In the genomic region with DNA sequence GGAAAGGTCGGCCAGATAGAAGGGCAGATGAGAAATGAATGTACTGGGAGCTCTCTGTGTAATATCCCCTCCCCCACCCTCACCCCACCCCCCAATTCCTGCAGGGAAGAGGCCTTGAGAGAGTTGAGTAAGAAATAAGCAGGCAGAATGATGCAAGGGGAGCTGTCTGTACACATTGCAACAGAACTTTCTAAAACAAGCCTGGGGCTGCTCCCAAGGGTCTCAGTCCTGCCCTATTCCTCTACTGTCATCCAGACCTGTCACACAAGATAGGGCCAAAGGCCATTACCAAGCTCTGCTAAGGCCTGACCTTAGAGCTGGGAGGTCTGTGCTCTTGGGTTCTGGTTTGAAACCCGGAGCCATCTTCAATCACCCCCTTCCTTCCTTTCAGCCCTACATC, we compare ENCODE assay signal across 1 cellular context.
TF ChIP-seq lines count a peak whose summit lies in the region.

No MANE protein-coding gene starts in this region.

TF ChIP-seq in HepG2, 621 proteins besides CTCF, POLR2A, EP300 and RAD21 (continued from another document and continues in another):
- TF ChIP-seq RBM39 (IDR thresholded peaks at IDR 0.05; ENCODE audit: low read depth, low read length, poor library complexity, severe bottlenecking) (no peak), ZNF460 (CRISPR knock-in tag; IDR thresholded peaks at IDR 0.05; ENCODE audit: borderline replicate concordance) (no peak), ATF7-NPFF (CRISPR knock-in tag; IDR thresholded peaks at IDR 0.05; ENCODE audit: low read depth) (no peak), NFIC (IDR thresholded peaks at IDR 0.05; ENCODE audit: low read length) (0 out of 2 replicates have a peak, but pooled peaks have one; percentile 48), NRL (CRISPR knock-in tag; IDR thresholded peaks at IDR 0.05; ENCODE audit: borderline replicate concordance) (no peak), ZNF782 (CRISPR knock-in tag; IDR thresholded peaks at IDR 0.05; ENCODE audit: borderline replicate concordance) (no peak), NR2C2 (CRISPR knock-in tag; IDR thresholded peaks at IDR 0.05; ENCODE audit: borderline replicate concordance) (peak; percentile 73; the same call in 1 of the 2 replicates), PHF8 (CRISPR knock-in tag; IDR thresholded peaks at IDR 0.05) (no peak; the same call in 1 of the 2 replicates), NFE2 (CRISPR knock-in tag; IDR thresholded peaks at IDR 0.05) (no peak), GFI1 (CRISPR knock-in tag; IDR thresholded peaks at IDR 0.05; ENCODE audit: borderline replicate concordance) (no peak), HDAC2 (CRISPR knock-in tag; IDR thresholded peaks at IDR 0.05) (peak; percentile 74; the same call in 1 of the 2 replicates), ZNF781 (CRISPR knock-in tag; IDR thresholded peaks at IDR 0.05; ENCODE audit: borderline replicate concordance, not compliant biosample characterization) (no peak), ZNF772 (CRISPR knock-in tag; IDR thresholded peaks at IDR 0.05) (no peak), ZNF660 (CRISPR knock-in tag; IDR thresholded peaks at IDR 0.05; ENCODE audit: borderline replicate concordance, low read depth) (no peak), ZNF775 (CRISPR knock-in tag; IDR thresholded peaks at IDR 0.05; ENCODE audit: borderline replicate concordance) (no peak), HOXA9 (CRISPR knock-in tag; IDR thresholded peaks at IDR 0.05; ENCODE audit: borderline replicate concordance) (no peak), HNRNPK (IDR thresholded peaks at IDR 0.05; ENCODE audit: low read depth, low read length, poor library complexity, severe bottlenecking) (no peak), ARNT (IDR thresholded peaks at IDR 0.05) (no peak), ZIK1 (CRISPR knock-in tag; IDR thresholded peaks at IDR 0.05; ENCODE audit: borderline replicate concordance, low read depth) (no peak), ZFP41 (CRISPR knock-in tag; IDR thresholded peaks at IDR 0.05; ENCODE audit: borderline replicate concordance) (no peak)
- TF ChIP-seq, protein P1, sequence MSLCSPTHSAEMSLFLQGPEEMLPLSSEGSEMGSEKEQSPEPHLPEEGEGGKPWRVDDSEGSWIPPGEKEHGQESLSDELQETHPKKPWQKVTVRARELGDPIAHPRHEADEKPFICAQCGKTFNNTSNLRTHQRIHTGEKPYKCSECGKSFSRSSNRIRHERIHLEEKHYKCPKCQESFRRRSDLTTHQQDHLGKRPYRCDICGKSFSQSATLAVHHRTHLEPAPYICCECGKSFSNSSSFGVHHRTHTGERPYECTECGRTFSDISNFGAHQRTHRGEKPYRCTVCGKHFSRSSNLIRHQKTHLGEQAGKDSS (CRISPR knock-in tag; IDR thresholded peaks at IDR 0.05; ENCODE audit: borderline replicate concordance, low read depth): no peak
- TF ChIP-seq, protein P2, sequence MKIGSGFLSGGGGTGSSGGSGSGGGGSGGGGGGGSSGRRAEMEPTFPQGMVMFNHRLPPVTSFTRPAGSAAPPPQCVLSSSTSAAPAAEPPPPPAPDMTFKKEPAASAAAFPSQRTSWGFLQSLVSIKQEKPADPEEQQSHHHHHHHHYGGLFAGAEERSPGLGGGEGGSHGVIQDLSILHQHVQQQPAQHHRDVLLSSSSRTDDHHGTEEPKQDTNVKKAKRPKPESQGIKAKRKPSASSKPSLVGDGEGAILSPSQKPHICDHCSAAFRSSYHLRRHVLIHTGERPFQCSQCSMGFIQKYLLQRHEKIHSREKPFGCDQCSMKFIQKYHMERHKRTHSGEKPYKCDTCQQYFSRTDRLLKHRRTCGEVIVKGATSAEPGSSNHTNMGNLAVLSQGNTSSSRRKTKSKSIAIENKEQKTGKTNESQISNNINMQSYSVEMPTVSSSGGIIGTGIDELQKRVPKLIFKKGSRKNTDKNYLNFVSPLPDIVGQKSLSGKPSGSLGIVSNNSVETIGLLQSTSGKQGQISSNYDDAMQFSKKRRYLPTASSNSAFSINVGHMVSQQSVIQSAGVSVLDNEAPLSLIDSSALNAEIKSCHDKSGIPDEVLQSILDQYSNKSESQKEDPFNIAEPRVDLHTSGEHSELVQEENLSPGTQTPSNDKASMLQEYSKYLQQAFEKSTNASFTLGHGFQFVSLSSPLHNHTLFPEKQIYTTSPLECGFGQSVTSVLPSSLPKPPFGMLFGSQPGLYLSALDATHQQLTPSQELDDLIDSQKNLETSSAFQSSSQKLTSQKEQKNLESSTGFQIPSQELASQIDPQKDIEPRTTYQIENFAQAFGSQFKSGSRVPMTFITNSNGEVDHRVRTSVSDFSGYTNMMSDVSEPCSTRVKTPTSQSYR (CRISPR knock-in tag; IDR thresholded peaks at IDR 0.05; ENCODE audit: borderline replicate concordance): peak; percentile 99
- TF ChIP-seq, protein P3, sequence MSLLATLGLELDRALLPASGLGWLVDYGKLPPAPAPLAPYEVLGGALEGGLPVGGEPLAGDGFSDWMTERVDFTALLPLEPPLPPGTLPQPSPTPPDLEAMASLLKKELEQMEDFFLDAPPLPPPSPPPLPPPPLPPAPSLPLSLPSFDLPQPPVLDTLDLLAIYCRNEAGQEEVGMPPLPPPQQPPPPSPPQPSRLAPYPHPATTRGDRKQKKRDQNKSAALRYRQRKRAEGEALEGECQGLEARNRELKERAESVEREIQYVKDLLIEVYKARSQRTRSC (CRISPR knock-in tag; IDR thresholded peaks at IDR 0.05; ENCODE audit: low read depth): no peak
- TF ChIP-seq, protein P4, sequence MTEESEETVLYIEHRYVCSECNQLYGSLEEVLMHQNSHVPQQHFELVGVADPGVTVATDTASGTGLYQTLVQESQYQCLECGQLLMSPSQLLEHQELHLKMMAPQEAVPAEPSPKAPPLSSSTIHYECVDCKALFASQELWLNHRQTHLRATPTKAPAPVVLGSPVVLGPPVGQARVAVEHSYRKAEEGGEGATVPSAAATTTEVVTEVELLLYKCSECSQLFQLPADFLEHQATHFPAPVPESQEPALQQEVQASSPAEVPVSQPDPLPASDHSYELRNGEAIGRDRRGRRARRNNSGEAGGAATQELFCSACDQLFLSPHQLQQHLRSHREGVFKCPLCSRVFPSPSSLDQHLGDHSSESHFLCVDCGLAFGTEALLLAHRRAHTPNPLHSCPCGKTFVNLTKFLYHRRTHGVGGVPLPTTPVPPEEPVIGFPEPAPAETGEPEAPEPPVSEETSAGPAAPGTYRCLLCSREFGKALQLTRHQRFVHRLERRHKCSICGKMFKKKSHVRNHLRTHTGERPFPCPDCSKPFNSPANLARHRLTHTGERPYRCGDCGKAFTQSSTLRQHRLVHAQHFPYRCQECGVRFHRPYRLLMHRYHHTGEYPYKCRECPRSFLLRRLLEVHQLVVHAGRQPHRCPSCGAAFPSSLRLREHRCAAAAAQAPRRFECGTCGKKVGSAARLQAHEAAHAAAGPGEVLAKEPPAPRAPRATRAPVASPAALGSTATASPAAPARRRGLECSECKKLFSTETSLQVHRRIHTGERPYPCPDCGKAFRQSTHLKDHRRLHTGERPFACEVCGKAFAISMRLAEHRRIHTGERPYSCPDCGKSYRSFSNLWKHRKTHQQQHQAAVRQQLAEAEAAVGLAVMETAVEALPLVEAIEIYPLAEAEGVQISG (CRISPR knock-in tag; IDR thresholded peaks at IDR 0.05): peak; percentile 53
- TF ChIP-seq, protein P5, sequence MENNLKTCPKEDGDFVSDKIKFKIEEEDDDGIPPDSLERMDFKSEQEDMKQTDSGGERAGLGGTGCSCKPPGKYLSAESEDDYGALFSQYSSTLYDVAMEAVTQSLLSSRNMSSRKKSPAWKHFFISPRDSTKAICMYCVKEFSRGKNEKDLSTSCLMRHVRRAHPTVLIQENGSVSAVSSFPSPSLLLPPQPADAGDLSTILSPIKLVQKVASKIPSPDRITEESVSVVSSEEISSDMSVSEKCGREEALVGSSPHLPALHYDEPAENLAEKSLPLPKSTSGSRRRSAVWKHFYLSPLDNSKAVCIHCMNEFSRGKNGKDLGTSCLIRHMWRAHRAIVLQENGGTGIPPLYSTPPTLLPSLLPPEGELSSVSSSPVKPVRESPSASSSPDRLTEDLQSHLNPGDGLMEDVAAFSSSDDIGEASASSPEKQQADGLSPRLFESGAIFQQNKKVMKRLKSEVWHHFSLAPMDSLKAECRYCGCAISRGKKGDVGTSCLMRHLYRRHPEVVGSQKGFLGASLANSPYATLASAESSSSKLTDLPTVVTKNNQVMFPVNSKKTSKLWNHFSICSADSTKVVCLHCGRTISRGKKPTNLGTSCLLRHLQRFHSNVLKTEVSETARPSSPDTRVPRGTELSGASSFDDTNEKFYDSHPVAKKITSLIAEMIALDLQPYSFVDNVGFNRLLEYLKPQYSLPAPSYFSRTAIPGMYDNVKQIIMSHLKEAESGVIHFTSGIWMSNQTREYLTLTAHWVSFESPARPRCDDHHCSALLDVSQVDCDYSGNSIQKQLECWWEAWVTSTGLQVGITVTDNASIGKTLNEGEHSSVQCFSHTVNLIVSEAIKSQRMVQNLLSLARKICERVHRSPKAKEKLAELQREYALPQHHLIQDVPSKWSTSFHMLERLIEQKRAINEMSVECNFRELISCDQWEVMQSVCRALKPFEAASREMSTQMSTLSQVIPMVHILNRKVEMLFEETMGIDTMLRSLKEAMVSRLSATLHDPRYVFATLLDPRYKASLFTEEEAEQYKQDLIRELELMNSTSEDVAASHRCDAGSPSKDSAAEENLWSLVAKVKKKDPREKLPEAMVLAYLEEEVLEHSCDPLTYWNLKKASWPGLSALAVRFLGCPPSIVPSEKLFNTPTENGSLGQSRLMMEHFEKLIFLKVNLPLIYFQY (CRISPR knock-in tag; IDR thresholded peaks at IDR 0.05; ENCODE audit: borderline replicate concordance): no peak
- TF ChIP-seq, protein P6, sequence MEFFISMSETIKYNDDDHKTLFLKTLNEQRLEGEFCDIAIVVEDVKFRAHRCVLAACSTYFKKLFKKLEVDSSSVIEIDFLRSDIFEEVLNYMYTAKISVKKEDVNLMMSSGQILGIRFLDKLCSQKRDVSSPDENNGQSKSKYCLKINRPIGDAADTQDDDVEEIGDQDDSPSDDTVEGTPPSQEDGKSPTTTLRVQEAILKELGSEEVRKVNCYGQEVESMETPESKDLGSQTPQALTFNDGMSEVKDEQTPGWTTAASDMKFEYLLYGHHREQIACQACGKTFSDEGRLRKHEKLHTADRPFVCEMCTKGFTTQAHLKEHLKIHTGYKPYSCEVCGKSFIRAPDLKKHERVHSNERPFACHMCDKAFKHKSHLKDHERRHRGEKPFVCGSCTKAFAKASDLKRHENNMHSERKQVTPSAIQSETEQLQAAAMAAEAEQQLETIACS (CRISPR knock-in tag; IDR thresholded peaks at IDR 0.05): no peak
- TF ChIP-seq, protein P7, sequence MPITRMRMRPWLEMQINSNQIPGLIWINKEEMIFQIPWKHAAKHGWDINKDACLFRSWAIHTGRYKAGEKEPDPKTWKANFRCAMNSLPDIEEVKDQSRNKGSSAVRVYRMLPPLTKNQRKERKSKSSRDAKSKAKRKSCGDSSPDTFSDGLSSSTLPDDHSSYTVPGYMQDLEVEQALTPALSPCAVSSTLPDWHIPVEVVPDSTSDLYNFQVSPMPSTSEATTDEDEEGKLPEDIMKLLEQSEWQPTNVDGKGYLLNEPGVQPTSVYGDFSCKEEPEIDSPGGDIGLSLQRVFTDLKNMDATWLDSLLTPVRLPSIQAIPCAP (CRISPR knock-in tag; IDR thresholded peaks at IDR 0.05; ENCODE audit: low read depth): no peak
- TF ChIP-seq, protein P8, sequence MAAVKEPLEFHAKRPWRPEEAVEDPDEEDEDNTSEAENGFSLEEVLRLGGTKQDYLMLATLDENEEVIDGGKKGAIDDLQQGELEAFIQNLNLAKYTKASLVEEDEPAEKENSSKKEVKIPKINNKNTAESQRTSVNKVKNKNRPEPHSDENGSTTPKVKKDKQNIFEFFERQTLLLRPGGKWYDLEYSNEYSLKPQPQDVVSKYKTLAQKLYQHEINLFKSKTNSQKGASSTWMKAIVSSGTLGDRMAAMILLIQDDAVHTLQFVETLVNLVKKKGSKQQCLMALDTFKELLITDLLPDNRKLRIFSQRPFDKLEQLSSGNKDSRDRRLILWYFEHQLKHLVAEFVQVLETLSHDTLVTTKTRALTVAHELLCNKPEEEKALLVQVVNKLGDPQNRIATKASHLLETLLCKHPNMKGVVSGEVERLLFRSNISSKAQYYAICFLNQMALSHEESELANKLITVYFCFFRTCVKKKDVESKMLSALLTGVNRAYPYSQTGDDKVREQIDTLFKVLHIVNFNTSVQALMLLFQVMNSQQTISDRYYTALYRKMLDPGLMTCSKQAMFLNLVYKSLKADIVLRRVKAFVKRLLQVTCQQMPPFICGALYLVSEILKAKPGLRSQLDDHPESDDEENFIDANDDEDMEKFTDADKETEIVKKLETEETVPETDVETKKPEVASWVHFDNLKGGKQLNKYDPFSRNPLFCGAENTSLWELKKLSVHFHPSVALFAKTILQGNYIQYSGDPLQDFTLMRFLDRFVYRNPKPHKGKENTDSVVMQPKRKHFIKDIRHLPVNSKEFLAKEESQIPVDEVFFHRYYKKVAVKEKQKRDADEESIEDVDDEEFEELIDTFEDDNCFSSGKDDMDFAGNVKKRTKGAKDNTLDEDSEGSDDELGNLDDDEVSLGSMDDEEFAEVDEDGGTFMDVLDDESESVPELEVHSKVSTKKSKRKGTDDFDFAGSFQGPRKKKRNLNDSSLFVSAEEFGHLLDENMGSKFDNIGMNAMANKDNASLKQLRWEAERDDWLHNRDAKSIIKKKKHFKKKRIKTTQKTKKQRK (IDR thresholded peaks at IDR 0.05; ENCODE audit: low read length): no peak
- TF ChIP-seq, protein P9, sequence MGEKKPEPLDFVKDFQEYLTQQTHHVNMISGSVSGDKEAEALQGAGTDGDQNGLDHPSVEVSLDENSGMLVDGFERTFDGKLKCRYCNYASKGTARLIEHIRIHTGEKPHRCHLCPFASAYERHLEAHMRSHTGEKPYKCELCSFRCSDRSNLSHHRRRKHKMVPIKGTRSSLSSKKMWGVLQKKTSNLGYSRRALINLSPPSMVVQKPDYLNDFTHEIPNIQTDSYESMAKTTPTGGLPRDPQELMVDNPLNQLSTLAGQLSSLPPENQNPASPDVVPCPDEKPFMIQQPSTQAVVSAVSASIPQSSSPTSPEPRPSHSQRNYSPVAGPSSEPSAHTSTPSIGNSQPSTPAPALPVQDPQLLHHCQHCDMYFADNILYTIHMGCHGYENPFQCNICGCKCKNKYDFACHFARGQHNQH (CRISPR knock-in tag; IDR thresholded peaks at IDR 0.05): peak; percentile 74; the same call in 1 of the 2 replicates
- TF ChIP-seq, protein P10, sequence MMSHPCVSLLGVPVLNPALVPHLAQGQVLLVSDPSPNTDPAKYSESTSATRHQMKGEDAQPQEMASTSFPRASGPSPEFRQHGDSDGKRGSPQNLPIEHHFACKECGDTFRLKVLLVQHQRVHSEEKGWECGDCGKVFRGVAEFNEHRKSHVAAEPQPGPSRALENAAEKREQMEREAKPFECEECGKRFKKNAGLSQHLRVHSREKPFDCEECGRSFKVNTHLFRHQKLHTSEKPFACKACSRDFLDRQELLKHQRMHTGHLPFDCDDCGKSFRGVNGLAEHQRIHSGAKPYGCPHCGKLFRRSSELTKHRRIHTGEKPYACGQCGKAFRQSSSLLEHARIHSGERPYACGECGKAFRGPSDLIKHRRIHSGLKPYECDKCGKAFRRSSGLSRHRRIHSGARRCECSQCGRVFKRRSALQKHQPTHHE (CRISPR knock-in tag; IDR thresholded peaks at IDR 0.05; ENCODE audit: borderline replicate concordance): no peak
- TF ChIP-seq, protein P11, sequence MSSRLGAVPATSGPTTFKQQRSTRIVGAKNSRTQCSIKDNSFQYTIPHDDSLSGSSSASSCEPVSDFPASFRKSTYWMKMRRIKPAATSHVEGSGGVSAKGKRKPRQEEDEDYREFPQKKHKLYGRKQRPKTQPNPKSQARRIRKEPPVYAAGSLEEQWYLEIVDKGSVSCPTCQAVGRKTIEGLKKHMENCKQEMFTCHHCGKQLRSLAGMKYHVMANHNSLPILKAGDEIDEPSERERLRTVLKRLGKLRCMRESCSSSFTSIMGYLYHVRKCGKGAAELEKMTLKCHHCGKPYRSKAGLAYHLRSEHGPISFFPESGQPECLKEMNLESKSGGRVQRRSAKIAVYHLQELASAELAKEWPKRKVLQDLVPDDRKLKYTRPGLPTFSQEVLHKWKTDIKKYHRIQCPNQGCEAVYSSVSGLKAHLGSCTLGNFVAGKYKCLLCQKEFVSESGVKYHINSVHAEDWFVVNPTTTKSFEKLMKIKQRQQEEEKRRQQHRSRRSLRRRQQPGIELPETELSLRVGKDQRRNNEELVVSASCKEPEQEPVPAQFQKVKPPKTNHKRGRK (CRISPR knock-in tag; IDR thresholded peaks at IDR 0.05): no peak
